In genomic region chr11:95404370-95404769, GRCh38 we compare ENCODE assay signal across 28 cellular contexts.
DNase-seq lines count a peak whose midpoint lies in the region; ATAC-seq lines count a peak whose summit lies in the region.
"Had no signal": no experiment of that assay in that cellular context is flagged by ENCODE, and none has a peak within 500 bp of the region (broad histone marks: within the 10 kb centered on the region; RNA-seq: fewer than 3 reads in every experiment).

No MANE protein-coding gene starts in this region.

- H2BK12ac ChIP-seq in mesenchymal stem cell (ENCODE audit: low read length in 2 of 2): no peak overlapping the region

- H3K18ac ChIP-seq in mesenchymal stem cell (ENCODE audit: low read depth in 1 of 2, low read length in 2 of 2): no peak overlapping the region

- H3K27me3 ChIP-seq in NT2/D1 (ENCODE audit: insufficient read depth, insufficient read length) (no peaks in the 10 kb centered on the region), mesenchymal stem cell (ENCODE audit: control insufficient read depth in 1 of 2, insufficient read depth in 1 of 2, low read length in 2 of 2) (no peaks in the 10 kb centered on the region)
- H3K27me3 ChIP-seq: heart left ventricle, upper lobe of left lung had no signal

- H2AFZ ChIP-seq in mesenchymal stem cell (ENCODE audit: low read depth, low read length): no peak overlapping the region

- no peak overlapping the region for H3K23ac ChIP-seq in mesenchymal stem cell (ENCODE audit: low read length in 2 of 2)

- H2AK5ac ChIP-seq in mesenchymal stem cell (ENCODE audit: low read length, severe bottlenecking): no peak overlapping the region

- H3K4me3 ChIP-seq in NT2/D1 (ENCODE audit: insufficient read length, low read depth): no peak overlapping the region
- no peak overlapping the region for H3K4me3 ChIP-seq in mesenchymal stem cell (ENCODE audit: insufficient read depth in 1 of 2, low read depth in 1 of 2, low read length in 2 of 2)
- H3K4me3 ChIP-seq: GM12878, heart left ventricle, psoas muscle, upper lobe of left lung had no signal

- no peak overlapping the region for H2BK15ac ChIP-seq in mesenchymal stem cell (ENCODE audit: low read depth, poor library complexity, severe bottlenecking)

- WGBS in mesenchymal stem cell: 80% methylated on average over 4 of the region's 4 CpGs

- no peak overlapping the region for H2BK120ac ChIP-seq in mesenchymal stem cell (ENCODE audit: low read depth, low read length)

- no peak overlapping the region for H3K9ac ChIP-seq in NT2/D1 (ENCODE audit: insufficient read length, low read depth)
- H3K9ac ChIP-seq in mesenchymal stem cell (ENCODE audit: low read length): no peak overlapping the region

- no peak overlapping the region for H3K14ac ChIP-seq in mesenchymal stem cell (ENCODE audit: low read length in 2 of 2)

- H3K27ac ChIP-seq in mesenchymal stem cell (ENCODE audit: low read length, poor library complexity, severe bottlenecking): no peak overlapping the region
- H3K27ac ChIP-seq: heart left ventricle, psoas muscle, upper lobe of left lung had no signal

- no peak overlapping the region for H2BK5ac ChIP-seq in mesenchymal stem cell (ENCODE audit: low read depth, low read length, poor library complexity, severe bottlenecking)

- no peak overlapping the region for H3K4ac ChIP-seq in mesenchymal stem cell (ENCODE audit: low read depth in 1 of 2, low read length in 2 of 2)

- peak overlapping the region; percentile 50 for H4K91ac ChIP-seq in mesenchymal stem cell (ENCODE audit: low read length)

- no peak overlapping the region for H4K8ac ChIP-seq in mesenchymal stem cell (ENCODE audit: low read length)

- H3K4me1 ChIP-seq in NT2/D1 (ENCODE audit: insufficient read depth, insufficient read length): no peaks in the 10 kb centered on the region
- no peaks in the 10 kb centered on the region for H3K4me1 ChIP-seq in mesenchymal stem cell (ENCODE audit: control insufficient read depth, insufficient read depth, low read depth, low read length)
- H3K4me1 ChIP-seq: heart left ventricle, psoas muscle, upper lobe of left lung had no signal

- H3K4me2 ChIP-seq in mesenchymal stem cell (ENCODE audit: low read length, poor library complexity, severe bottlenecking): no peak overlapping the region

- no peaks in the 10 kb centered on the region for H3K79me1 ChIP-seq in mesenchymal stem cell (replicated peaks; ENCODE audit: low read length, poor library complexity, severe bottlenecking)

- DNase-seq in NCI-H526 (lab: John Stamatoyannopoulos, UW) (peak; percentile 7 to 38), NCI-H526 treated with DMSO at 0.1 percent for 48 hours (lab: John Stamatoyannopoulos, UW) (no peak), NT2/D1 (ENCODE audit: low read depth, low spot score) (peak; percentile 63), mesenchymal stem cell (no peak), D341Med (ENCODE audit: low spot score) (no peak), NCI-H146 (lab: John Stamatoyannopoulos, UW) (no peak)
- DNase-seq: activated CD4-positive, alpha-beta T cell treated with anti-CD3 and anti-CD28 coated beads for 48 hours; amniotic stem cell; CD4-positive, alpha-beta memory T cell; cerebellar nuclear complex; dermis blood vessel endothelial cell; EL; foreskin melanocyte; heart left ventricle; kidney glomerular epithelial cell; midbrain; naive thymus-derived CD8-positive, alpha-beta T cell; NCI-H1092; NCI-H1930; NCI-H2227 treated with DMSO at 0.1 percent for 48 hours; occipital lobe; psoas muscle; stimulated activated CD4-positive, alpha-beta T cell treated with anti-CD3 and anti-CD28 coated beads, Interleukin-4, amount 100 ng/mL, for 4 hours; T-helper 9 cell; upper lobe of left lung had no signal

- ATAC-seq in HG03342 (IDR thresholded peaks at IDR 0.05; ENCODE audit: unreplicated experiment) (no peak), HG03095 (IDR thresholded peaks at IDR 0.05; ENCODE audit: unreplicated experiment) (no peak)
- ATAC-seq: GM12878; heart left ventricle; naive thymus-derived CD8-positive, alpha-beta T cell; psoas muscle had no signal

- H3K36me3 ChIP-seq in NT2/D1 (ENCODE audit: insufficient read depth, insufficient read length, low read length) (no peaks in the 10 kb centered on the region), mesenchymal stem cell (ENCODE audit: control insufficient read depth in 1 of 2, insufficient read depth in 2 of 2, low read depth in 1 of 2, low read length in 2 of 2) (no peaks in the 10 kb centered on the region)
- H3K36me3 ChIP-seq: heart left ventricle, upper lobe of left lung had no signal

- no peaks in the 10 kb centered on the region; the same call in 1 of the 2 replicates for H3K9me3 ChIP-seq in NT2/D1 (ENCODE audit: insufficient read depth, low read length)
- peaks cover 3% of the 10 kb centered on the region for H3K9me3 ChIP-seq in mesenchymal stem cell (ENCODE audit: control insufficient read depth, low read length)
- H3K9me3 ChIP-seq: upper lobe of left lung had no signal

Comparison
In these comparisons a context has a peak if more than half of its experiments do, and no peak if none do; other contexts are left out.
1. DNase-seq: peak in NCI-H526 (2 of 2) and NT2/D1 (single experiment); none in NCI-H526 treated with DMSO at 0.1 percent for 48 hours (single experiment), mesenchymal stem cell (single experiment), D341Med (single experiment) and NCI-H146 (single experiment).